Comparison of ENCODE assay signal across 10 cellular contexts in genomic region chr2:180033993-180034894, GRCh38. TPM values are rescaled to one million over a fixed set of nuclear protein-coding genes. Genes with fewer than 3 reads are reported as not detected.
A peak's percentile ranks its signal among the peaks of the same experiment; 100 is the strongest.
DNase-seq lines count a peak whose midpoint lies in the region; ATAC-seq, FAIRE-seq and TF ChIP-seq lines count a peak whose summit lies in the region.
"Had no signal": no experiment of that assay in that cellular context is flagged by ENCODE, and none has a peak within 500 bp of the region (broad histone marks: within the 10 kb centered on the region; RNA-seq: fewer than 3 reads in every experiment).

No MANE protein-coding gene starts in this region.

- TF ChIP-seq CTCF in right atrium auricular region (IDR thresholded peaks at IDR 0.05) (no peak), fibroblast of villous mesenchyme (IDR thresholded peaks at IDR 0.05; ENCODE audit: insufficient read depth, low read depth, low read length) (no peak)

- no peak overlapping the region for H3K27ac ChIP-seq in right atrium auricular region

- FAIRE-seq in GM12891 (lab: Jason Lieb, UNC) = no peak

- no peaks in the 10 kb centered on the region for H3K36me3 ChIP-seq in right atrium auricular region
- H3K36me3 ChIP-seq in NT2/D1 (ENCODE audit: insufficient read depth, insufficient read length, low read length) = no peaks in the 10 kb centered on the region

- H3K4me1 ChIP-seq in right atrium auricular region (peaks cover 0 to 4% of the 10 kb centered on the region in 2 donors), NT2/D1 (ENCODE audit: insufficient read depth, insufficient read length) (peaks cover 10% of the 10 kb centered on the region)

- no peak for TF ChIP-seq POLR2A in erythroblast (IDR thresholded peaks at IDR 0.05; ENCODE audit: low read length)
- no peak for TF ChIP-seq POLR2A in GM12891 (IDR thresholded peaks at IDR 0.05; ENCODE audit: low read depth, low read length)

- intact Hi-C loops in left cardiac atrium (cut with DNase I) = no loop called here

- DNase-seq in left cardiac atrium (no peak), right atrium auricular region (ENCODE audit: low spot score) (no peak), NT2/D1 (ENCODE audit: low read depth, low spot score) (peak; percentile 50), fibroblast of villous mesenchyme (ENCODE audit: low read depth) (peak; percentile 36), NOMO-1 treated with DMSO at 0.1 percent for 48 hours (lab: John Stamatoyannopoulos, UW; ENCODE audit: unreplicated experiment) (no peak), erythroblast (lab: John Stamatoyannopoulos, UW) (no peak), GM12891 (ENCODE audit: insufficient read length, low spot score) (no peak)
- DNase-seq: activated naive CD8-positive, alpha-beta T cell treated with anti-CD3 and anti-CD28 coated beads, Interleukin-2, amount 10 ng/mL, durations not matched to agents 7 days and 5 days; T-helper 1 cell had no signal

- H3K27me3 ChIP-seq in right atrium auricular region (no peaks in the 10 kb centered on the region), NT2/D1 (ENCODE audit: insufficient read depth, insufficient read length) (no peaks in the 10 kb centered on the region)

- H3K4me3 ChIP-seq in right atrium auricular region (no peak overlapping the region), NT2/D1 (ENCODE audit: insufficient read length, low read depth) (peak overlapping the region; percentile 9), fibroblast of villous mesenchyme (ENCODE audit: low read depth, low read length) (no peak overlapping the region)

- peaks cover 0 to 7% of the 10 kb centered on the region in 2 donors for H3K9me3 ChIP-seq in right atrium auricular region
- H3K9me3 ChIP-seq in NT2/D1 (ENCODE audit: insufficient read depth, low read length) = no peaks in the 10 kb centered on the region

- H3K9ac ChIP-seq in NT2/D1 (ENCODE audit: insufficient read length, low read depth) = no peak overlapping the region

- ATAC-seq in left cardiac atrium = peak; percentile 65 to 67
- no peak for ATAC-seq in HG03097 (IDR thresholded peaks at IDR 0.05; ENCODE audit: low FRiP score, unreplicated experiment)

TF ChIP-seq in GM12891, 5 proteins besides CTCF, POLR2A, EP300 and RAD21:
- no peak for TF ChIP-seq SPI1 (IDR thresholded peaks at IDR 0.05; ENCODE audit: low read depth, low read length)
- no peak for TF ChIP-seq TAF1 (IDR thresholded peaks at IDR 0.05; ENCODE audit: low read depth, low read length)
- no peak for TF ChIP-seq POLR2AphosphoS5 (IDR thresholded peaks at IDR 0.05; ENCODE audit: low read depth, low read length)
- no peak for TF ChIP-seq PAX5 (IDR thresholded peaks at IDR 0.05; ENCODE audit: insufficient read depth, low read length, severe bottlenecking)
- no peak for TF ChIP-seq POU2F2 (IDR thresholded peaks at IDR 0.05; ENCODE audit: low read depth, low read length)

RNA-seq across cellular contexts. Expression of gene CWC22, which starts 27.1 kb away (rescaled TPM):
- 10 to 100 TPM; 13.7 to 14.7 TPM for total RNA-seq in left cardiac atrium
- total RNA-seq in right atrium auricular region = 10 to 100 TPM; 13.1 to 14.1 TPM
- 11.3 and 17.3 TPM in 2 replicates for total RNA-seq in fibroblast of villous mesenchyme
- polyA plus RNA-seq in GM12891 (2012; ENCODE audit: low read depth, missing spikeins) = 12.4 TPM

Comparison
In these comparisons a context has a peak if more than half of its experiments do, and no peak if none do; other contexts are left out.
1. DNase-seq: peak in NT2/D1 (single experiment) and fibroblast of villous mesenchyme (single experiment); none in left cardiac atrium (single experiment), right atrium auricular region (single experiment), NOMO-1 treated with DMSO at 0.1 percent for 48 hours (single experiment), erythroblast (0 of 2) and GM12891 (single experiment).